20 cellular contexts compared by ENCODE assay signal in the genomic region with DNA sequence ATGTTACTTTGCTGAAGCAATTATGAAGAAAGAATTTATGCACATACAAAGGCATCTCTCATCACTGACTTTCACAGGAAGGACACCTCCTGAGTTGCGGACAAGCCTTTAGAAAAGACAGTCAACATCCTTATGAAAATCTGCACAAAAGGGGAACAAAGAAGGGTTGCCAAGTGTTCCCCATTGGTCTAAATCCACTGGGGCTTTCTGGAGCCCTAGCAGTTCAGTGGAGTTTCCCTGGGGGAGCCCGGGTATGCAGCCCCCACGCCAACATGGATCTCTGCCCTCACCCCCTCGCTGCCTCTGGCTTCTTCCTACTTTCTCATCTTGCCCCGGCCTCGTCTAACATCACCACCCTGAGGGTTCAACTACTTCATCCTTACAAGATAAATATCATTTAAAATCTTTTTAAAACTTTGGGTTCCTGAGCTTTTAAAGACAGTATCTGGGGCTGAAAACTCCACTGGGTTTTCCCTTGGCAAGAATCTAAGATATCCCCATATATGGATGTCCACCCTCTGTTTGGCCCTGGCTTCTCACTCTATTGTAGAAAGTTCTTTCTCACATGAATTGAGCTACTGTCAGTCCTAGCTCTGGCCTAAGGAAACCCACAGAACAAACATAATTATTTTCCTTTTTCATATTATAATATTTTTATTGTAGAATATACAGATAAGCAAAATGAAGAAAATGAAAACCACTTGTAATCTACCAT.
DNase-seq lines count a peak whose midpoint lies in the region; ATAC-seq and TF ChIP-seq lines count a peak whose summit lies in the region.
"Had no signal": no experiment of that assay in that cellular context is flagged by ENCODE, and none has a peak within 500 bp of the region (broad histone marks: within the 10 kb centered on the region; RNA-seq: fewer than 3 reads in every experiment).

No MANE protein-coding gene starts in this region.

- peak overlapping the region; percentile 55; the same call in 1 of the 2 replicates for H2AFZ ChIP-seq in Loucy (ENCODE audit: low read length)

- ATAC-seq in activated T-helper 17 cell treated with anti-CD3 and anti-CD28 coated beads, Interleukin-2, amount 50 U/mL, for 72 hours (replicated peaks), result no peak
- ATAC-seq: HepG2 had no signal

- H3K9me2 ChIP-seq in Loucy (replicated peaks; ENCODE audit: low read depth, low read length), result no peaks in the 10 kb centered on the region

- H3K4me1 Mint-ChIP-seq in endodermal cell, result peaks cover 17% of the 10 kb centered on the region
- H3K4me1 Mint-ChIP-seq in activated T-helper 17 cell treated with anti-CD3 and anti-CD28 coated beads, Interleukin-2, amount 50 U/mL, for 72 hours, result no peaks in the 10 kb centered on the region

- peak; percentile 15 for DNase-seq in activated CD8-positive, alpha-beta memory T cell treated with anti-CD3 and anti-CD28 coated beads for 24 hours
- no peak for DNase-seq in activated CD8-positive, alpha-beta memory T cell treated with anti-CD3 and anti-CD28 coated beads, Interleukin-2, amount 50 U/mL, for 48 hours
- no peak for DNase-seq in endodermal cell
- no peak for DNase-seq in erythroblast (lab: John Stamatoyannopoulos, UW)
- no peak for DNase-seq in NCI-H446 treated with DMSO at 0.1 percent for 48 hours (lab: John Stamatoyannopoulos, UW)
- no peak for DNase-seq in COR-L47 (lab: John Stamatoyannopoulos, UW)
- DNase-seq: 8988T, Caco-2, DMS53, HCEC 1CT, MG63, NCI-H2029, NCI-H2171 treated with DMSO at 0.1 percent for 48 hours, NCI-H510A treated with DMSO at 0.1 percent for 48 hours, SIG-M5 had no signal

- H3K4me2 ChIP-seq in Loucy (ENCODE audit: low read depth, low read length, poor library complexity, severe bottlenecking), result no peak overlapping the region
- H3K4me2 ChIP-seq: KMS-11 had no signal

- H3K9me3 Mint-ChIP-seq in endodermal cell, result no peaks in the 10 kb centered on the region
- peaks cover 4% of the 10 kb centered on the region for H3K9me3 Mint-ChIP-seq in activated T-helper 17 cell treated with anti-CD3 and anti-CD28 coated beads, Interleukin-2, amount 50 U/mL, for 72 hours

- 49 to 63% methylated on average over 4 to 6 of the region's 6 CpGs for WGBS in endodermal cell (ENCODE audit: insufficient coverage in 1 of 2, insufficient read length in 1 of 2), 2 experiments

- H3K4me3 Mint-ChIP-seq in endodermal cell, result no peak overlapping the region
- no peak overlapping the region for H3K4me3 Mint-ChIP-seq in activated T-helper 17 cell treated with anti-CD3 and anti-CD28 coated beads, Interleukin-2, amount 50 U/mL, for 72 hours

- H3K4me3 ChIP-seq in Loucy (ENCODE audit: low read length, poor library complexity, severe bottlenecking) (no peak overlapping the region), endodermal cell (ENCODE audit: low read length) (no peak overlapping the region)
- H3K4me3 ChIP-seq: MG63 had no signal

- H4K20me1 ChIP-seq in Loucy (ENCODE audit: insufficient read depth, low read length, poor library complexity, severe bottlenecking), result no peaks in the 10 kb centered on the region

- no peaks in the 10 kb centered on the region for H3F3A ChIP-seq in Loucy (ENCODE audit: low read depth)

- H3K4me1 ChIP-seq in Loucy (ENCODE audit: insufficient read depth, low read length, poor library complexity, severe bottlenecking), result peaks cover 6% of the 10 kb centered on the region
- H3K4me1 ChIP-seq in endodermal cell (ENCODE audit: control insufficient read depth, insufficient read depth, low read length), result no peaks in the 10 kb centered on the region
- H3K4me1 ChIP-seq: Caco-2 had no signal

- no peak overlapping the region for H3K9ac ChIP-seq in Loucy (ENCODE audit: low read depth, low read length, poor library complexity, severe bottlenecking)
- H3K9ac ChIP-seq in endodermal cell (ENCODE audit: extremely low read depth, low read length, poor library complexity, severe bottlenecking), result no peak overlapping the region
- H3K9ac ChIP-seq: KMS-11 had no signal

- H3K9me3 ChIP-seq in Loucy (ENCODE audit: insufficient read depth, low read depth, low read length) (no peaks in the 10 kb centered on the region), endodermal cell (ENCODE audit: control insufficient read depth, low read length) (no peaks in the 10 kb centered on the region)
- H3K9me3 ChIP-seq: Caco-2, MG63 had no signal

- TF ChIP-seq CTCF in Loucy (conservative IDR thresholded peaks at IDR 0.05; ENCODE audit: low read length), result no peak
- no peak for TF ChIP-seq CTCF in endodermal cell (conservative IDR thresholded peaks at IDR 0.05)

- peak overlapping the region; percentile 73 for H3K27ac ChIP-seq in endodermal cell (ENCODE audit: low read depth, low read length)
- H3K27ac ChIP-seq: C4-2B, KMS-11 had no signal

- H3K27me3 Mint-ChIP-seq in endodermal cell (ENCODE audit: insufficient read depth), result no peaks in the 10 kb centered on the region
- no peaks in the 10 kb centered on the region for H3K27me3 Mint-ChIP-seq in activated T-helper 17 cell treated with anti-CD3 and anti-CD28 coated beads, Interleukin-2, amount 50 U/mL, for 72 hours

- H3K36me3 ChIP-seq in Loucy (ENCODE audit: insufficient read depth, low read length), result no peaks in the 10 kb centered on the region
- H3K36me3 ChIP-seq in endodermal cell (ENCODE audit: control insufficient read depth, insufficient read depth, low read length), result no peaks in the 10 kb centered on the region
- H3K36me3 ChIP-seq: MG63 had no signal

- no peaks in the 10 kb centered on the region for H3K36me3 Mint-ChIP-seq in endodermal cell (ENCODE audit: low read depth)
- H3K36me3 Mint-ChIP-seq in activated T-helper 17 cell treated with anti-CD3 and anti-CD28 coated beads, Interleukin-2, amount 50 U/mL, for 72 hours (ENCODE audit: low read depth), result no peaks in the 10 kb centered on the region

- TF ChIP-seq POLR2A in erythroblast (IDR thresholded peaks at IDR 0.05; ENCODE audit: low read length), result no peak

- H3K79me2 ChIP-seq in Loucy (ENCODE audit: insufficient read depth, low read length), result no peaks in the 10 kb centered on the region

- no peak overlapping the region for H3K27ac Mint-ChIP-seq in endodermal cell
- no peak overlapping the region for H3K27ac Mint-ChIP-seq in activated T-helper 17 cell treated with anti-CD3 and anti-CD28 coated beads, Interleukin-2, amount 50 U/mL, for 72 hours

- H3K27me3 ChIP-seq in Loucy (ENCODE audit: insufficient read depth, low read length, poor library complexity, severe bottlenecking) (no peaks in the 10 kb centered on the region), endodermal cell (ENCODE audit: control insufficient read depth, insufficient read depth, low read length, poor library complexity, severe bottlenecking) (no peaks in the 10 kb centered on the region)
- H3K27me3 ChIP-seq: MG63 had no signal
